Comparison of ENCODE assay signal across 1 cellular context in the genomic region with DNA sequence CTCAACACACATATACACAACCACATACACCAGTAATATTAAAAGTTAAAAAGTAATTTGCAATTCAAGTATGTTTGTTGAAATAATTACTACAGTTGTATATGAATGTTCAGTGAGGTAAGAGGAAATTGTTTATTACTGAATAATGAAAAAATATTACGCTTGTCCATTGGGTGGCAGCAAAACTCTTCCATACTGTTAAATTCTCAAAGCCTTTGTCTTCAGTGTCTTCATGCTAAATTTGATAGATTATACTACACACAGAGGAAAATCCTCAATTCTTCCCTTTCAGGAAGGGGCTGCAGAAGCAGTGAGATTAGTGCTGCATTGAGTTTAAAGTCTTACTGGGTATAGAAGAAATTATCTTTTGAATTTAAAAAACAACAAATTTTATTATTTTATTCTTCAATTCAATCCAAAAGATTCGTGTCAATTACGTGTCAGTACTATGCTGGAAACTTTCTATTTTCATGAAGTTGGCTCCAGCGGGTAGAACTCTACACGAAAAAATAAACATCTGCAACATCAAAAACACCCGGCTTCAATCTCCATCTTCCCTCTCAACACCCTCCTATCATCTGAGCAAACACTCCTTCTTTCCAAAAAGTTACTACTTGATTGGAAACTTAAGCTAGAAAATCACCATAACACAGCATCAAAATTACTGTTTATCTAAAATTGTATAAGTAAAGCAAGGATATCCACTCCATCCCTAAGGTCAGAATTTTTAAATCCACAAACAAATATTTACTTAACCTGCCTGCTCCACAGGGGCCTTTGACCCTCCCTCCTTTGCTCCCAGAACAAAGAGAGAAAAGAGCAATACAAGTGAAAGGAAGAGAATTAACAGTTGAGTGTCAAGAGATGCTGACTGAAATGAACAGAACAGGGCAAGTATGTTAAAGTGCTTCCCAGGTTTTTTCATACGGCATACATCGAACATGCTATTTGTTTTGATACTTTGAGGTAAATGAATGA.
A peak's percentile ranks its signal among the peaks of the same experiment; 100 is the strongest.
TF ChIP-seq lines count a peak whose summit lies in the region.

No MANE protein-coding gene starts in this region.

TF ChIP-seq in IMR-90, 13 proteins besides CTCF, POLR2A, EP300 and RAD21:
- peak; percentile 75 for TF ChIP-seq SMC3 (IDR thresholded peaks at IDR 0.05; ENCODE audit: low read depth, low read length)
- TF ChIP-seq CEBPB (IDR thresholded peaks at IDR 0.05; ENCODE audit: low read depth, low read length): no peak
